ENCODE assay signal across 16 cellular contexts in the genomic region with DNA sequence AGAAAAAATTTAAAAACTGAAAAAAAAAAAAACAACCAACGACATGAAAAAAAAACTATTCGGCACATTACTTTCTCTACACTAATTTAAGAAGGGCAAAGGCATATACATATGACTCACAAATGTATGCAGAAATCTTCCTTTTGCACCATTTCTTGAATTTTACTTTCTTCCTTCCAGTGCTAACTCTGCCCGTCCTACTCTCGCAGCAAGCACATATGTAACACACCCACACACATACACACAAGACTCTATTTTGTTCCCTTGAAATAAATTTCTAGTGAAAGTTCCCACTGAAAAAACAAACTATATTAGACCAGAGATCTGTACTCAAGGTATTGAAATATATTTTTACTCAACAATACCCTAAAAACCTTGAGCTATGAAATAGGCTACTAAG. TPM values are rescaled to one million over a fixed set of nuclear protein-coding genes. Genes with fewer than 3 reads are reported as not detected.
DNase-seq lines count a peak whose midpoint lies in the region; ATAC-seq and TF ChIP-seq lines count a peak whose summit lies in the region.
"Had no signal": no experiment of that assay in that cellular context is flagged by ENCODE, and none has a peak within 500 bp of the region (broad histone marks: within the 10 kb centered on the region; RNA-seq: fewer than 3 reads in every experiment).

No MANE protein-coding gene starts in this region.

- H3K9me2 ChIP-seq in Loucy (replicated peaks; ENCODE audit: low read depth, low read length), result no peaks in the 10 kb centered on the region

- no peak overlapping the region for H3K9ac ChIP-seq in Loucy (ENCODE audit: low read depth, low read length, poor library complexity, severe bottlenecking)

- no peaks in the 10 kb centered on the region for H3K9me3 Mint-ChIP-seq in activated T-cell treated with anti-CD3 and anti-CD28 coated beads, Interleukin-2, amount 50 U/mL, for 72 hours
- H3K9me3 Mint-ChIP-seq in chondrocyte (ENCODE audit: low read depth) (no peaks in the 10 kb centered on the region), osteocyte (ENCODE audit: unreplicated experiment) (no peaks in the 10 kb centered on the region)
- H3K9me3 Mint-ChIP-seq: dendritic cell treated with granulocyte-macrophage colony-stimulating factor and Interleukin-4, amounts not matched to agents 40 ng/mL and 50 ng/mL, for 4 days had no signal

- peaks cover 91% of the 10 kb centered on the region for H3K4me1 Mint-ChIP-seq in activated T-cell treated with anti-CD3 and anti-CD28 coated beads, Interleukin-2, amount 50 U/mL, for 72 hours (ENCODE audit: low read depth)
- peaks cover 44% of the 10 kb centered on the region for H3K4me1 Mint-ChIP-seq in chondrocyte (ENCODE audit: low read depth)
- H3K4me1 Mint-ChIP-seq in osteocyte (ENCODE audit: unreplicated experiment), result peaks cover 53% of the 10 kb centered on the region

- no peak overlapping the region for H3K4me3 ChIP-seq in Loucy (ENCODE audit: low read length, poor library complexity, severe bottlenecking)
- H3K4me3 ChIP-seq: psoas muscle, vagina had no signal

- H3K79me2 ChIP-seq in Loucy (ENCODE audit: insufficient read depth, low read length), result peaks cover 80% of the 10 kb centered on the region

- TF ChIP-seq CTCF in Loucy (conservative IDR thresholded peaks at IDR 0.05; ENCODE audit: low read length) (no peak), chondrocyte (IDR thresholded peaks at IDR 0.05) (no peak), osteocyte (IDR thresholded peaks at IDR 0.05) (no peak)

- peak; percentile 29 to 38 for ATAC-seq in activated T-cell treated with anti-CD3 and anti-CD28 coated beads, Interleukin-2, amount 50 U/mL, for 72 hours (replicated peaks in 1 of 2)
- ATAC-seq: psoas muscle had no signal

- no peaks in the 10 kb centered on the region for H3K36me3 ChIP-seq in Loucy (ENCODE audit: insufficient read depth, low read length)
- H3K36me3 ChIP-seq: adrenal gland, vagina had no signal

- peaks cover 37% of the 10 kb centered on the region for H3K4me1 ChIP-seq in Loucy (ENCODE audit: insufficient read depth, low read length, poor library complexity, severe bottlenecking)

- no peaks in the 10 kb centered on the region for H3K9me3 ChIP-seq in Loucy (ENCODE audit: insufficient read depth, low read depth, low read length)
- H3K9me3 ChIP-seq: adrenal gland, psoas muscle, vagina had no signal

- no peak overlapping the region for H2AFZ ChIP-seq in Loucy (ENCODE audit: low read length)

- no peaks in the 10 kb centered on the region for H3F3A ChIP-seq in Loucy (ENCODE audit: low read depth)

- no peaks in the 10 kb centered on the region for H3K27me3 ChIP-seq in Loucy (ENCODE audit: insufficient read depth, low read length, poor library complexity, severe bottlenecking)
- H3K27me3 ChIP-seq: adrenal gland, vagina had no signal

- H3K27me3 Mint-ChIP-seq in activated T-cell treated with anti-CD3 and anti-CD28 coated beads, Interleukin-2, amount 50 U/mL, for 72 hours (ENCODE audit: low read depth), result no peaks in the 10 kb centered on the region
- H3K27me3 Mint-ChIP-seq in chondrocyte (ENCODE audit: low read depth) (no peaks in the 10 kb centered on the region), osteocyte (ENCODE audit: unreplicated experiment) (no peaks in the 10 kb centered on the region)
- H3K27me3 Mint-ChIP-seq: dendritic cell treated with granulocyte-macrophage colony-stimulating factor and Interleukin-4, amounts not matched to agents 40 ng/mL and 50 ng/mL, for 4 days had no signal

- peaks cover 9 to 17% of the 10 kb centered on the region in 2 donors for H3K36me3 Mint-ChIP-seq in activated T-cell treated with anti-CD3 and anti-CD28 coated beads, Interleukin-2, amount 50 U/mL, for 72 hours (ENCODE audit: insufficient read depth in 2 of 2)
- H3K36me3 Mint-ChIP-seq in chondrocyte (ENCODE audit: low read depth) (peaks cover 1% of the 10 kb centered on the region), osteocyte (ENCODE audit: unreplicated experiment) (peaks cover 11% of the 10 kb centered on the region)

- H4K20me1 ChIP-seq in Loucy (ENCODE audit: insufficient read depth, low read length, poor library complexity, severe bottlenecking), result peaks cover 17% of the 10 kb centered on the region

- H3K27ac Mint-ChIP-seq in activated T-cell treated with anti-CD3 and anti-CD28 coated beads, Interleukin-2, amount 50 U/mL, for 72 hours, result peak overlapping the region; percentile 96
- peak overlapping the region; percentile 24 for H3K27ac Mint-ChIP-seq in chondrocyte (ENCODE audit: unreplicated experiment)
- H3K27ac Mint-ChIP-seq in osteocyte (ENCODE audit: unreplicated experiment), result peak overlapping the region; percentile 8
- H3K27ac Mint-ChIP-seq: dendritic cell treated with granulocyte-macrophage colony-stimulating factor and Interleukin-4, amounts not matched to agents 40 ng/mL and 50 ng/mL, for 4 days had no signal

- no peak for DNase-seq in activated T-cell treated with anti-CD3 and anti-CD28 coated beads, Interleukin-2, amount 50 U/mL, for 72 hours
- no peak for DNase-seq in activated T-cell treated with anti-CD3 and anti-CD28 coated beads for 4 hours
- no peak for DNase-seq in chondrocyte (ENCODE audit: low spot score)
- no peak for DNase-seq in osteocyte (ENCODE audit: extremely low spot score, unreplicated experiment)
- no peak for DNase-seq in dedifferentiated amniotic fluid mesenchymal stem cell (ENCODE audit: extremely low spot score)
- DNase-seq in SIG-M5 treated with dmso at 0.1 percent for 504 hours (lab: John Stamatoyannopoulos, UW; ENCODE audit: unreplicated experiment), result no peak
- no peak for DNase-seq in NCI-H1694 (lab: John Stamatoyannopoulos, UW)
- DNase-seq: adrenal gland; DMS53; NCI-H1105; NCI-H446; psoas muscle; stimulated activated CD8-positive, alpha-beta memory T cell treated with anti-CD3 and anti-CD28 coated beads, Interleukin-4, amount 100 ng/mL, for 48 hours had no signal

- H3K4me3 Mint-ChIP-seq in activated T-cell treated with anti-CD3 and anti-CD28 coated beads, Interleukin-2, amount 50 U/mL, for 72 hours, result peak overlapping the region; percentile 84 to 98
- H3K4me3 Mint-ChIP-seq in chondrocyte (ENCODE audit: unreplicated experiment) (no peak overlapping the region), osteocyte (ENCODE audit: unreplicated experiment) (no peak overlapping the region)
- H3K4me3 Mint-ChIP-seq: dendritic cell treated with granulocyte-macrophage colony-stimulating factor and Interleukin-4, amounts not matched to agents 40 ng/mL and 50 ng/mL, for 4 days had no signal

- peak overlapping the region; percentile 95 for H3K4me2 ChIP-seq in Loucy (ENCODE audit: low read depth, low read length, poor library complexity, severe bottlenecking)

RNA-seq across cellular contexts. Expression of a gene that starts 14.6 kb away (rescaled TPM):
- total RNA-seq in activated T-cell treated with anti-CD3 and anti-CD28 coated beads, Interleukin-2, amount 50 U/mL, for 72 hours, result 100 to 1,000 TPM; 258 to 337 TPM
- total RNA-seq in chondrocyte, result 28.3 to 56.8 TPM (median 53.6 TPM) in 3 replicates
- total RNA-seq in osteocyte, result 107 and 121 TPM in 2 replicates

Comparison
In these comparisons a context has a peak if more than half of its experiments do, and no peak if none do; other contexts are left out.
1. H3K27ac Mint-ChIP-seq: peak in every context shown above with its lines; median percentile 96 in activated T-cell treated with anti-CD3 and anti-CD28 coated beads, Interleukin-2, amount 50 U/mL, for 72 hours; 24 in chondrocyte; 8 in osteocyte.
2. H3K4me3 Mint-ChIP-seq: peak in activated T-cell treated with anti-CD3 and anti-CD28 coated beads, Interleukin-2, amount 50 U/mL, for 72 hours (2 of 2); none in chondrocyte (single experiment) and osteocyte (single experiment).